ENCODE assay signal across 1 cellular context in genomic region chr1:53469373-53469772, GRCh38.
TF ChIP-seq lines count a peak whose summit lies in the region.

No MANE protein-coding gene starts in this region.

TF ChIP-seq in K562, 482 proteins besides CTCF, POLR2A, EP300 and RAD21 (continued from another document):
- TF ChIP-seq ZMIZ1 (IDR thresholded peaks at IDR 0.05; ENCODE audit: low read depth in 2 of 2, low read length in 2 of 2) (no peak), POLR2H (tag; IDR thresholded peaks at IDR 0.05; ENCODE audit: low read depth) (no peak), SIX5 (IDR thresholded peaks at IDR 0.05; ENCODE audit: borderline replicate concordance in 1 of 2, insufficient read depth in 1 of 2, low read depth in 1 of 2, low read length in 2 of 2) (no peak), PATZ1 (CRISPR knock-in tag; IDR thresholded peaks at IDR 0.05; ENCODE audit: borderline replicate concordance) (no peak), ZNF347 (CRISPR knock-in tag; IDR thresholded peaks at IDR 0.05; ENCODE audit: low read depth) (no peak), ELK3 (CRISPR knock-in tag; IDR thresholded peaks at IDR 0.05) (no peak), MEIS2 (IDR thresholded peaks at IDR 0.05; ENCODE audit: partially characterized antibody) (no peak), PPARD (CRISPR knock-in tag; IDR thresholded peaks at IDR 0.05) (no peak)
